Comparison of ENCODE assay signal across 33 cellular contexts in genomic region chr3:36656873-36657272, GRCh38.
"Had no signal": no experiment of that assay in that cellular context is flagged by ENCODE, and none has a peak within 500 bp of the region (broad histone marks: within the 10 kb centered on the region; RNA-seq: fewer than 3 reads in every experiment).

No MANE protein-coding gene starts in this region.

- H3K4me1 ChIP-seq: adrenal gland, body of pancreas, breast epithelium had no signal

- DNase-seq: activated effector memory CD4-positive, alpha-beta T cell treated with anti-CD3 and anti-CD28 coated beads, Interleukin-2, amount 50 U/mL, for 16 hours; activated effector memory CD4-positive, alpha-beta T cell treated with Interleukin-2 at 50 U/mL for 16 hours; activated gamma-delta T cell; activated gamma-delta T cell treated with Interleukin-2 at 50 U/mL for 16 hours; activated naive CD4-positive, alpha-beta T cell; activated naive CD4-positive, alpha-beta T cell treated with anti-CD3 and anti-CD28 coated beads for 36 hours; activated naive CD4-positive, alpha-beta T cell treated with anti-CD3 and anti-CD28 coated beads, Interleukin-2, amount 10 ng/mL, durations not matched to agents 7 days and 5 days; activated naive CD4-positive, alpha-beta T cell treated with anti-CD3 and anti-CD28 coated beads, Interleukin-2, amount 50 U/mL, for 16 hours; activated naive CD4-positive, alpha-beta T cell treated with Interleukin-2 at 50 U/mL for 16 hours; activated naive CD8-positive, alpha-beta T cell treated with anti-CD3 and anti-CD28 coated beads for 36 hours; activated naive CD8-positive, alpha-beta T cell treated with anti-CD3 and anti-CD28 coated beads, Interleukin-2, amount 10 ng/mL, durations not matched to agents 7 days and 5 days; activated naive CD8-positive, alpha-beta T cell treated with anti-CD3 and anti-CD28 coated beads, Interleukin-2, amount 50 U/mL, for 24 hours; activated T-cell treated with anti-CD3 and anti-CD28 coated beads, Interleukin-2, amount 50 U/mL, for 1 hour; activated T-cell treated with anti-CD3 and anti-CD28 coated beads, Interleukin-2, amount 50 U/mL, for 24 hours; activated T-cell treated with anti-CD3 and anti-CD28 coated beads, Interleukin-2, amount 50 U/mL, for 4 hours; activated T-cell treated with anti-CD3 and anti-CD28 coated beads, Interleukin-2, amount 50 U/mL, for 48 hours; activated T-cell treated with anti-CD3 and anti-CD28 coated beads, Interleukin-2, amount 50 U/mL, for 72 hours; adrenal gland; amniotic stem cell; amygdala; anterior cingulate cortex; aorta; body of pancreas; brain microvascular endothelial cell; caudate nucleus; central memory CD4-positive, alpha-beta T cell; cerebellar nuclear complex had no signal

- H3K36me3 ChIP-seq: adrenal gland, brain microvascular endothelial cell, breast epithelium, cardiac muscle cell had no signal

- ATAC-seq: activated naive CD4-positive, alpha-beta T cell treated with anti-CD3 and anti-CD28 coated beads, Interleukin-2, amount 50 U/mL, for 72 hours; activated naive CD8-positive, alpha-beta T cell treated with anti-CD3 and anti-CD28 coated beads, Interleukin-2, amount 50 U/mL, for 24 hours; activated T-cell treated with anti-CD3 and anti-CD28 coated beads, Interleukin-2, amount 50 U/mL, for 4 hours; activated T-cell treated with anti-CD3 and anti-CD28 coated beads, Interleukin-2, amount 50 U/mL, for 72 hours; activated T-helper 17 cell treated with anti-CD3 and anti-CD28 coated beads, Interleukin-2, amount 50 U/mL, for 72 hours; body of pancreas had no signal

- H3K9me3 ChIP-seq: adrenal gland, body of pancreas had no signal

- H3K4me3 ChIP-seq: adrenal gland, body of pancreas, breast epithelium, cardiac muscle cell had no signal

- H3K27me3 ChIP-seq: adrenal gland, brain microvascular endothelial cell, breast epithelium, cardiac muscle cell had no signal

- H3K27ac ChIP-seq: adrenal gland, body of pancreas, brain microvascular endothelial cell, breast epithelium, cardiac muscle cell had no signal

- FAIRE-seq: astrocyte, bronchial epithelial cell had no signal
